24 cellular contexts compared by ENCODE assay signal in the genomic region with DNA sequence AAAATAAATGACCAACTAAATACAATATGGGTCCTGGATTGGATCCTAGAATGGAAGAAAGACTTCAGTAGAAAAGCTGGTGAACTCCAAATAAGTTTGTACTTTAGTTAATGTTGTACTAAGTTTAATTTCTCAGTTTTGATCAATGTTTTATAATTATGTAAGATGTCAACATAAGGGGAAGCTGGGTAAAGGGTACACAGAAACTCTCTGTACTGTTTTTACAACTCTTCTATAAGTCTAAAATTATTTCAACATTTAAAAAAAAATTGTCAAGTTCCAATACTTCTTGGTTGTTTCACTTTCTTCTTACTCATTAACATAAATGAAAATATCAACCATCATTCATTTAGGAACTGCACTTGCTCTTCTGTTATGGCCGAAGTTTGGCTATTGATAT.
"Had no signal": no experiment of that assay in that cellular context is flagged by ENCODE, and none has a peak within 500 bp of the region (broad histone marks: within the 10 kb centered on the region; RNA-seq: fewer than 3 reads in every experiment).

No MANE protein-coding gene starts in this region.

- H3K79me2 ChIP-seq: hepatocyte, parathyroid adenoma had no signal

- ATAC-seq: sciatic nerve had no signal

- H3K36me3 ChIP-seq: esophagus muscularis mucosa, gastroesophageal sphincter, heart left ventricle, left lung, neutrophil, prostate gland, right atrium auricular region, suprapubic skin, transverse colon, upper lobe of right lung, uterus had no signal

- H2AFZ ChIP-seq: hepatocyte, parathyroid adenoma had no signal

- H3K27me3 Mint-ChIP-seq: stimulated activated naive CD8-positive, alpha-beta T cell treated with anti-CD3 and anti-CD28 coated beads, Interleukin-15, amount 100 ng/mL, for 72 hours had no signal

- H3K27ac Mint-ChIP-seq: mesothelial cell of epicardium; naive B cell; stimulated activated naive CD8-positive, alpha-beta T cell treated with anti-CD3 and anti-CD28 coated beads, Interleukin-15, amount 100 ng/mL, for 72 hours had no signal

- H3K9me3 ChIP-seq: esophagus muscularis mucosa, gastroesophageal sphincter, heart left ventricle, left lung, mucosa of descending colon, neutrophil, prostate gland, right atrium auricular region, suprapubic skin, transverse colon, upper lobe of right lung, uterus had no signal

- H3K9me3 Mint-ChIP-seq: naive B cell; natural killer cell treated with Interleukin-12 subunit alpha and Interleukin-12 subunit beta and Interleukin-15 and Interleukin-18, amount 100 ng/mL, for 72 hours; stimulated activated naive CD8-positive, alpha-beta T cell treated with anti-CD3 and anti-CD28 coated beads, Interleukin-15, amount 100 ng/mL, for 72 hours had no signal

- H3K9ac ChIP-seq: parathyroid adenoma had no signal

- H3K4me3 Mint-ChIP-seq: mesothelial cell of epicardium; naive B cell; natural killer cell treated with Interleukin-12 subunit alpha and Interleukin-12 subunit beta and Interleukin-15 and Interleukin-18, amount 100 ng/mL, for 72 hours; neural crest cell; stimulated activated naive CD8-positive, alpha-beta T cell treated with anti-CD3 and anti-CD28 coated beads, Interleukin-15, amount 100 ng/mL, for 72 hours had no signal

- H3K4me1 ChIP-seq: foreskin keratinocyte, prostate gland, transverse colon, upper lobe of right lung, uterus had no signal

- H3K27ac ChIP-seq: esophagus muscularis mucosa, foreskin keratinocyte, gastroesophageal sphincter, heart left ventricle, hepatocyte, left lung, neutrophil, parathyroid adenoma, prostate gland, right atrium auricular region, suprapubic skin, transverse colon, upper lobe of right lung, uterus had no signal

- H3K27me3 ChIP-seq: foreskin keratinocyte, gastroesophageal sphincter, hepatocyte, left lung, neutrophil, right atrium auricular region, suprapubic skin, transverse colon, upper lobe of right lung, uterus had no signal

- DNase-seq: foreskin keratinocyte; left cardiac atrium; left lung; stimulated activated CD4-positive, alpha-beta T cell treated with anti-CD3 and anti-CD28 coated beads, Interleukin-1b, Interleukin-23, amount 100 ng/mL, for 48 hours; transverse colon; upper lobe of right lung had no signal

- H3K4me2 ChIP-seq: hepatocyte, smooth muscle cell had no signal

- H3K4me1 Mint-ChIP-seq: naive B cell; stimulated activated naive CD8-positive, alpha-beta T cell treated with anti-CD3 and anti-CD28 coated beads, Interleukin-15, amount 100 ng/mL, for 72 hours had no signal

- H3K4me3 ChIP-seq: esophagus muscularis mucosa, gastroesophageal sphincter, heart left ventricle, hepatocyte, left lung, mucosa of descending colon, prostate gland, right atrium auricular region, smooth muscle cell, suprapubic skin, transverse colon, upper lobe of right lung, uterus had no signal

- H3K36me3 Mint-ChIP-seq: mesothelial cell of epicardium; naive B cell; natural killer cell treated with Interleukin-12 subunit alpha and Interleukin-12 subunit beta and Interleukin-15 and Interleukin-18, amount 100 ng/mL, for 72 hours had no signal
